Comparison of ENCODE assay signal across 8 cellular contexts in the genomic region with DNA sequence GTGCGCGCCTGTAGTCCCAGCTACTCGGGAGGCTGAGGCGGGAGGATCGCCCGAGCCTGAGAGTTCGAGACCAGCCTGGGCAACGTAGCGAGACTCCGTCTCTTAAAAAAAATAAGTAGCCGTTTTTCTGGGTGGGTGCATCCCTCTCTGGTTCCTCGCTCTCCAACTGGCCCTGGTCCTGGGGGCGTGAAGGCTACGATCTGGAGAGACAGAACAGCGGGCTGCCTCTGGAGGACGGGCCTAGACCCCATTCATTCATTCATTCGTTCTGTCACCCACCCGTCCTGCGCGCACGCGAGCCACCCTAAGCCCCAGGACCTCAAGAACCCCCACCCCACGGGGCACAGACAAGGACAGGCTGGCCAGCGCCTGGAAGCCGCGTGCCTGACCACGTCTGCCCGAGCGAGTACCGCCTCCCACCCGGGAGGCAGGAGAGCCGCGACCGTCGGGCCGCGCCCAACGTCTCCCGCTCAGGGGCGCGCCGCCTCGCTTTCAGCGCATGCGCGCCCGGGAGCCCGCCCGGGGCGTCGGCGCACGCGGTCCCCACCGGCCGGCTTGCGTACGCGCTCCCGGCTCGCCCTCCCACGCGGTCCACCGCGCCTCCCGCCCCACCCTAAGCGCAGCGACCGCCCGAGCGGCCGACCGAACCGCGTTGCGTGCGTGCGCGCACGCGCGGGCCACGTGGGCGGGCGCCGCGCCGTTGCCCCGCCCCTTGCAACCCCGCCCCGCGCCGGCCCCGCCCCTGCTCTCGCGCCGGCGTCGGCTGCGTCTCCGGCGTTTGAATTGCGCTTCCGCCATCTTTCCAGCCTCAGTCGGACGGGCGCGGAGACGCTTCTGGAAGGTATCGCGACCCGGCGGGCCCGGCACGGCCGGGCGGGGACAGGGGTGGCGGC. TPM values are rescaled to one million over a fixed set of nuclear protein-coding genes. Genes with fewer than 3 reads are reported as not detected.
DNase-seq lines count a peak whose midpoint lies in the region; ATAC-seq and TF ChIP-seq lines count a peak whose summit lies in the region.

A gene (plus strand): TSS at position 781 of the 893 bp plus-strand sequence. CDS start 528 bp downstream, outside the sequence.

- H3K36me3 ChIP-seq in BE2C, result peaks cover 46% of the 10 kb centered on the region

- CTCF ChIA-PET in activated CD4-positive, alpha-beta T cell treated with anti-CD3 and anti-CD28 coated beads, Interleukin-2, amount 10 ng/mL, durations not matched to agents 7 days and 5 days (lab: Charles Lee), result interaction anchor here (0.9 to 1.5 kb wide), 5 partner anchors 10 to 40 kb away, joined by 3 to 4 read pairs (median 3); no protein-coding TSS in a partner anchor

- H3K27me3 Mint-ChIP-seq in activated CD4-positive, alpha-beta T cell treated with anti-CD3 and anti-CD28 coated beads, Interleukin-2, amount 10 ng/mL, durations not matched to agents 7 days and 5 days, result no peaks in the 10 kb centered on the region

- peaks cover 2% of the 10 kb centered on the region; the same call in 1 of the 2 replicates for H3K9me3 ChIP-seq in BE2C

- TF ChIP-seq CTCF in BE2C (IDR thresholded peaks at IDR 0.05; ENCODE audit: low read depth, low read length), result no peak
- TF ChIP-seq CTCF in coronary artery (IDR thresholded peaks at IDR 0.05), result no peak

- POLR2A ChIA-PET in activated CD4-positive, alpha-beta T cell treated with anti-CD3 and anti-CD28 coated beads, Interleukin-2, amount 10 ng/mL, durations not matched to agents 7 days and 5 days (lab: Charles Lee), result no interaction called here

- peak within 1 kb of the TSS; percentile 85 to 92 for H3K27ac ChIP-seq in coronary artery

- H3K4me3 ChIP-seq in BE2C (ENCODE audit: low read depth, low read length), result peak within 1 kb of the TSS; percentile 100
- peak within 1 kb of the TSS; percentile 85 for H3K4me3 ChIP-seq in coronary artery

- DNase-seq in BE2C (peak; percentile 96), NCI-H526 treated with DMSO at 0.1 percent for 48 hours (lab: John Stamatoyannopoulos, UW) (peak; percentile 90), coronary artery (ENCODE audit: low spot score) (peak; percentile 92), left lobe of liver (ENCODE audit: low spot score) (peak; percentile 95)
- DNase-seq in activated CD4-positive, alpha-beta T cell treated with anti-CD3 and anti-CD28 coated beads, Interleukin-2, amount 10 ng/mL, durations not matched to agents 7 days and 5 days, result peak; percentile 90
- peak; percentile 92 to 94 for DNase-seq in stimulated activated CD4-positive, alpha-beta T cell treated with anti-CD3 and anti-CD28 coated beads, Interleukin-2, amount 100 ng/mL, for 24 hours

- H3K4me1 ChIP-seq in BE2C, result peaks cover 6% of the 10 kb centered on the region

- peaks cover 43% of the 10 kb centered on the region for H3K36me3 Mint-ChIP-seq in activated CD4-positive, alpha-beta T cell treated with anti-CD3 and anti-CD28 coated beads, Interleukin-2, amount 10 ng/mL, durations not matched to agents 7 days and 5 days (ENCODE audit: low read depth)

- peak within 1 kb of the TSS; percentile 99 for H3K27ac Mint-ChIP-seq in activated CD4-positive, alpha-beta T cell treated with anti-CD3 and anti-CD28 coated beads, Interleukin-2, amount 10 ng/mL, durations not matched to agents 7 days and 5 days

- no peaks in the 10 kb centered on the region; the same call in 1 of the 2 replicates for H3K27me3 ChIP-seq in BE2C

- ATAC-seq in GM19324 (IDR thresholded peaks at IDR 0.05; ENCODE audit: low FRiP score, unreplicated experiment), result peak; percentile 92
- ATAC-seq in HG03469 (IDR thresholded peaks at IDR 0.05; ENCODE audit: unreplicated experiment), result peak; percentile 44
- peak; percentile 88 for ATAC-seq in left lobe of liver

- no peaks in the 10 kb centered on the region for H3K9me3 Mint-ChIP-seq in activated CD4-positive, alpha-beta T cell treated with anti-CD3 and anti-CD28 coated beads, Interleukin-2, amount 10 ng/mL, durations not matched to agents 7 days and 5 days

- H3K4me3 Mint-ChIP-seq in activated CD4-positive, alpha-beta T cell treated with anti-CD3 and anti-CD28 coated beads, Interleukin-2, amount 10 ng/mL, durations not matched to agents 7 days and 5 days, result peak within 1 kb of the TSS; percentile 98

- H3K4me1 Mint-ChIP-seq in activated CD4-positive, alpha-beta T cell treated with anti-CD3 and anti-CD28 coated beads, Interleukin-2, amount 10 ng/mL, durations not matched to agents 7 days and 5 days, result peaks cover 65% of the 10 kb centered on the region

RNA-seq across cellular contexts. Expression of the gene that starts here (rescaled TPM):
- 1,240 TPM for polyA plus RNA-seq in BE2C (2012; ENCODE audit: insufficient read depth, insufficient read length, low read depth)
- 1,000 to 10,000 TPM; 1,033 to 1,124 TPM for total RNA-seq in activated CD4-positive, alpha-beta T cell treated with anti-CD3 and anti-CD28 coated beads, Interleukin-2, amount 10 ng/mL, durations not matched to agents 7 days and 5 days
- 140 TPM for total RNA-seq in left lobe of liver

Comparison
In these comparisons a context has a peak if more than half of its experiments do, and no peak if none do; other contexts are left out.
1. Peak in every context shown above with its lines: DNase-seq, ATAC-seq, H3K4me3 ChIP-seq and H3K27ac ChIP-seq.